Comparison of ENCODE assay signal across 11 cellular contexts in genomic region chr11:68099057-68099456, GRCh38. TPM values are rescaled to one million over a fixed set of nuclear protein-coding genes. Genes with fewer than 3 reads are reported as not detected.
DNase-seq lines count a peak whose midpoint lies in the region; ATAC-seq and TF ChIP-seq lines count a peak whose summit lies in the region.
"Had no signal": no experiment of that assay in that cellular context is flagged by ENCODE, and none has a peak within 500 bp of the region (broad histone marks: within the 10 kb centered on the region; RNA-seq: fewer than 3 reads in every experiment).

No MANE protein-coding gene starts in this region.

- DNase-seq in NCI-H526 treated with DMSO at 0.1 percent for 48 hours (lab: John Stamatoyannopoulos, UW) (peak; percentile 64), NCI-H526 (lab: John Stamatoyannopoulos, UW) (no peak), T-cell (no peak), left lobe of liver (ENCODE audit: low spot score) (no peak), NCI-H1417 (lab: John Stamatoyannopoulos, UW) (no peak), RWPE1 (ENCODE audit: low spot score) (no peak)
- DNase-seq in stimulated activated naive B cell treated with anti-CD40 and anti-IgM and Interleukin-4, amounts not matched to agents 10 μg/mL and 1 μg/mL and 100 μg/mL, for 72 hours, result no peak
- DNase-seq: kidney had no signal

- no peaks in the 10 kb centered on the region for H3K9me3 Mint-ChIP-seq in T-cell
- H3K9me3 Mint-ChIP-seq in stimulated activated naive B cell treated with anti-CD40 and anti-IgM and Interleukin-4, amounts not matched to agents 10 μg/mL and 1 μg/mL and 100 μg/mL, for 72 hours, result no peaks in the 10 kb centered on the region
- H3K9me3 Mint-ChIP-seq: T-helper 1 cell treated with Interleukin-12 subunit alpha and Interleukin-12 subunit beta and Interleukin-4 antibody, amounts not matched to agents 30 μg/mL and 1 μg/mL, for 36 hours had no signal

- peak overlapping the region in 1 of 3 donors; percentile 69 for H3K4me3 Mint-ChIP-seq in T-cell
- peak overlapping the region; percentile 10 to 37 for H3K4me3 Mint-ChIP-seq in stimulated activated naive B cell treated with anti-CD40 and anti-IgM and Interleukin-4, amounts not matched to agents 10 μg/mL and 1 μg/mL and 100 μg/mL, for 72 hours
- H3K4me3 Mint-ChIP-seq: T-helper 1 cell treated with Interleukin-12 subunit alpha and Interleukin-12 subunit beta and Interleukin-4 antibody, amounts not matched to agents 30 μg/mL and 1 μg/mL, for 36 hours had no signal

- H3K27ac Mint-ChIP-seq in T-cell, result peak overlapping the region; percentile 27 to 78
- H3K27ac Mint-ChIP-seq in stimulated activated naive B cell treated with anti-CD40 and anti-IgM and Interleukin-4, amounts not matched to agents 10 μg/mL and 1 μg/mL and 100 μg/mL, for 72 hours, result peak overlapping the region; percentile 47

- peak overlapping the region; percentile 18 for H3K27ac ChIP-seq in layer of hippocampus (ENCODE audit: low read depth, low read length)
- no peak overlapping the region for H3K27ac ChIP-seq in RWPE1

- peaks cover 16 to 22% (median 17%) of the 10 kb centered on the region in 3 donors for H3K4me1 Mint-ChIP-seq in T-cell
- peaks cover 14 to 32% of the 10 kb centered on the region in 2 donors for H3K4me1 Mint-ChIP-seq in stimulated activated naive B cell treated with anti-CD40 and anti-IgM and Interleukin-4, amounts not matched to agents 10 μg/mL and 1 μg/mL and 100 μg/mL, for 72 hours

- no peaks in the 10 kb centered on the region for H3K27me3 ChIP-seq in layer of hippocampus (ENCODE audit: control insufficient read depth, insufficient read depth, low read length)
- H3K27me3 ChIP-seq: ovary had no signal

- no peaks in the 10 kb centered on the region for H3K36me3 Mint-ChIP-seq in T-cell
- H3K36me3 Mint-ChIP-seq in stimulated activated naive B cell treated with anti-CD40 and anti-IgM and Interleukin-4, amounts not matched to agents 10 μg/mL and 1 μg/mL and 100 μg/mL, for 72 hours, result peaks cover 8 to 10% of the 10 kb centered on the region in 2 donors

- CTCF ChIA-PET in T-cell (lab: Charles Lee), result interaction anchor here in 1 of 2 donors (1.1 kb wide), 1 partner anchor 17 kb away, joined by 3 read pairs; no protein-coding TSS in a partner anchor
- CTCF ChIA-PET in RWPE1 (lab: Yijun Ruan, JAX), result no interaction called here

- no peak for ATAC-seq in T-cell (replicated peaks in 1 of 4)
- peak; percentile 27 to 61 for ATAC-seq in stimulated activated naive B cell treated with anti-CD40 and anti-IgM and Interleukin-4, amounts not matched to agents 10 μg/mL and 1 μg/mL and 100 μg/mL, for 72 hours (replicated peaks)
- no peak for ATAC-seq in left lobe of liver

- POLR2A ChIA-PET in T-cell (lab: Charles Lee) (interaction anchor here in 1 of 2 donors (0.5 kb wide), 1 partner anchor 15 kb away, joined by 4 read pairs; no protein-coding TSS in a partner anchor), RWPE1 (lab: Yijun Ruan, JAX; ENCODE audit: low non-redundant PET) (no interaction called here)

- H3K27me3 Mint-ChIP-seq in T-cell, result no peaks in the 10 kb centered on the region
- H3K27me3 Mint-ChIP-seq in stimulated activated naive B cell treated with anti-CD40 and anti-IgM and Interleukin-4, amounts not matched to agents 10 μg/mL and 1 μg/mL and 100 μg/mL, for 72 hours, result no peaks in the 10 kb centered on the region

- TF ChIP-seq CTCF in RWPE1 (conservative IDR thresholded peaks at IDR 0.05; ENCODE audit: low read depth), result no peak

RNA-seq across cellular contexts. Expression of gene CHKA, which starts 22.1 kb away (rescaled TPM):
- total RNA-seq in T-cell (10 to 100 TPM in 2 of 5 donors, 1 to 10 TPM in 3; 4.4 to 19.4 (median 7.6) TPM), left lobe of liver (15.5 TPM)

Comparison
In these comparisons a context has a peak if more than half of its experiments do, and no peak if none do; other contexts are left out.
1. ATAC-seq: peak in stimulated activated naive B cell treated with anti-CD40 and anti-IgM and Interleukin-4, amounts not matched to agents 10 μg/mL and 1 μg/mL and 100 μg/mL, for 72 hours (2 of 2); none in T-cell (0 of 4) and left lobe of liver (single experiment).